Comparison of ENCODE assay signal across 2 cellular contexts in genomic region chr6:158115508-158115907, GRCh38.
TF ChIP-seq lines count a peak whose summit lies in the region.

No MANE protein-coding gene starts in this region.

TF ChIP-seq in A549, 52 proteins besides CTCF, POLR2A, EP300 and RAD21:
- TF ChIP-seq BHLHE40 (IDR thresholded peaks at IDR 0.05; ENCODE audit: low read depth, low read length) = no peak
- no peak for TF ChIP-seq HMGXB4 (CRISPR knock-in tag; IDR thresholded peaks at IDR 0.05; ENCODE audit: borderline replicate concordance)
- TF ChIP-seq ZC3H11A (IDR thresholded peaks at IDR 0.05) = no peak
- TF ChIP-seq TP53 (CRISPR knock-in tag; IDR thresholded peaks at IDR 0.05) = no peak
- no peak for TF ChIP-seq FOSL2 (IDR thresholded peaks at IDR 0.05)
- TF ChIP-seq FOSL2 (CRISPR knock-in tag; IDR thresholded peaks at IDR 0.05) = no peak
- no peak for TF ChIP-seq CHD2 (IDR thresholded peaks at IDR 0.05; ENCODE audit: low read length, partially characterized antibody)
- TF ChIP-seq HOXB5 (CRISPR knock-in tag; IDR thresholded peaks at IDR 0.05) = no peak
- TF ChIP-seq KDM1A (IDR thresholded peaks at IDR 0.05; ENCODE audit: low read depth) = no peak
- no peak for TF ChIP-seq NFE2L2 (conservative IDR thresholded peaks at IDR 0.05; ENCODE audit: low read length)
- no peak for TF ChIP-seq NPAS2 (CRISPR knock-in tag; IDR thresholded peaks at IDR 0.05; ENCODE audit: borderline replicate concordance)
- TF ChIP-seq RARB (CRISPR knock-in tag; IDR thresholded peaks at IDR 0.05) = no peak
- TF ChIP-seq CHD4 (IDR thresholded peaks at IDR 0.05; ENCODE audit: borderline replicate concordance) = no peak
- no peak for TF ChIP-seq RNF2 (IDR thresholded peaks at IDR 0.05; ENCODE audit: borderline replicate concordance, low read depth)
- no peak for TF ChIP-seq EHF (CRISPR knock-in tag; IDR thresholded peaks at IDR 0.05)
- no peak for TF ChIP-seq ZSCAN20 (CRISPR knock-in tag; IDR thresholded peaks at IDR 0.05)
TF ChIP-seq in A549: peak in this region for 0.

TF ChIP-seq in GM23338, 12 proteins besides CTCF, POLR2A, EP300 and RAD21:
- no peak for TF ChIP-seq CREB1 (CRISPR knock-in tag; IDR thresholded peaks at IDR 0.05; ENCODE audit: low read depth)
- TF ChIP-seq ETS1 (IDR thresholded peaks at IDR 0.05) = no peak
- TF ChIP-seq POLR2AphosphoS5 (IDR thresholded peaks at IDR 0.05; ENCODE audit: low read depth) = no peak
TF ChIP-seq in GM23338: peak in this region for 0.
